1 cellular context compared by ENCODE assay signal in genomic region chr10:103921750-103922195, GRCh38.
TF ChIP-seq lines count a peak whose summit lies in the region.

No MANE protein-coding gene starts in this region.

TF ChIP-seq in SK-N-SH, 30 proteins besides CTCF, POLR2A, EP300 and RAD21 (continued from another document):
- no peak for TF ChIP-seq USF1 (IDR thresholded peaks at IDR 0.05; ENCODE audit: borderline replicate concordance, low read depth)
- no peak for TF ChIP-seq JUND (IDR thresholded peaks at IDR 0.05)
- no peak for TF ChIP-seq FOXJ3 (CRISPR knock-in tag; IDR thresholded peaks at IDR 0.05)
- no peak for TF ChIP-seq NRF1 (IDR thresholded peaks at IDR 0.05; ENCODE audit: low read depth, low read length)
- TF ChIP-seq SMC3 (IDR thresholded peaks at IDR 0.05; ENCODE audit: low read depth, low read length): no peak
- no peak for TF ChIP-seq SIN3A (IDR thresholded peaks at IDR 0.05; ENCODE audit: borderline replicate concordance, low read depth, low read length)
- TF ChIP-seq GABPA (IDR thresholded peaks at IDR 0.05; ENCODE audit: low read depth): no peak
- no peak for TF ChIP-seq MAX (IDR thresholded peaks at IDR 0.05; ENCODE audit: low read depth)
- no peak for TF ChIP-seq GATA2 (CRISPR knock-in tag; IDR thresholded peaks at IDR 0.05)
- TF ChIP-seq FOSL2 (IDR thresholded peaks at IDR 0.05; ENCODE audit: borderline replicate concordance, low read depth): no peak
- TF ChIP-seq RFX5 (IDR thresholded peaks at IDR 0.05; ENCODE audit: low read length): no peak
- no peak for TF ChIP-seq FOXM1 (IDR thresholded peaks at IDR 0.05; ENCODE audit: low read depth)
